In the genomic region with DNA sequence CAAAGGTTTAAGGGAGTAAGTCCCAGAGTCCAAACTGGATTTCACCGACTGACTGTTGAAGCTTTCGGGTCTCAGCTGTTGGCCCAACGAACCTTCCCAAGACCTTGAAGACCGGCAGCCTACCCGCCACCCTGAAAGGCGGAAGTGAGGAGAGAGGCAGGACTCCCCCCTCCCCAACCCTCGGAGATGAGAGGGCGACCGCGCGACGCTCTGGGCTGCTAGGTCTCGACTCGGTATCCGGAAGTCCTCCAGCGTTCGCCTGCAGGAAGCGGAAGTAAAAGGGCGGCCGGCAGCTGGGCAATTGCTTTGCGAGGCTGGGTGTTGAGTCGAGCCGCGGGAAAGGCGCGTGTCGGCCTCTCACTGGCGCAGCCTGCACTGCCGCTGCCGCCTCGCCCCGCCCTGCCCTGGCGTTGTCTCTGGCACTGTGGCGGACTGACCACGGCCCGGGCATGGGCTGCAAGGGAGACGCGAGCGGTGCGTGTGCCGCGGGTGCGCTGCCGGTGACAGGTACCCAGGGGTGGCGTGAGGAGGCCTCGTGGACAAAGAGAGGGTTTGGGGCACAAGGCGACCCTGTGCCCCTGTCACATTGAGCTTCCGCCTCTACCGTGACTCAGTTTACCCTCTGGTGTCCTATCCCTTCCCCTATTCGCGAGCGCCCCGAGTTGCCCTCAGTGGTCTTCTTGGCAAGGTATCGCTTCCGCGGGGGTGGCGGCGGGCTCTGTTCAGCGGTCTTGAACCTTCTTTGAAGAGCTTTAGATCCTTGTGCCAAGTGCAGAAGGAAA, we compare ENCODE assay signal across 1 cellular context.
TF ChIP-seq lines count a peak whose summit lies in the region.

A gene with protein sequence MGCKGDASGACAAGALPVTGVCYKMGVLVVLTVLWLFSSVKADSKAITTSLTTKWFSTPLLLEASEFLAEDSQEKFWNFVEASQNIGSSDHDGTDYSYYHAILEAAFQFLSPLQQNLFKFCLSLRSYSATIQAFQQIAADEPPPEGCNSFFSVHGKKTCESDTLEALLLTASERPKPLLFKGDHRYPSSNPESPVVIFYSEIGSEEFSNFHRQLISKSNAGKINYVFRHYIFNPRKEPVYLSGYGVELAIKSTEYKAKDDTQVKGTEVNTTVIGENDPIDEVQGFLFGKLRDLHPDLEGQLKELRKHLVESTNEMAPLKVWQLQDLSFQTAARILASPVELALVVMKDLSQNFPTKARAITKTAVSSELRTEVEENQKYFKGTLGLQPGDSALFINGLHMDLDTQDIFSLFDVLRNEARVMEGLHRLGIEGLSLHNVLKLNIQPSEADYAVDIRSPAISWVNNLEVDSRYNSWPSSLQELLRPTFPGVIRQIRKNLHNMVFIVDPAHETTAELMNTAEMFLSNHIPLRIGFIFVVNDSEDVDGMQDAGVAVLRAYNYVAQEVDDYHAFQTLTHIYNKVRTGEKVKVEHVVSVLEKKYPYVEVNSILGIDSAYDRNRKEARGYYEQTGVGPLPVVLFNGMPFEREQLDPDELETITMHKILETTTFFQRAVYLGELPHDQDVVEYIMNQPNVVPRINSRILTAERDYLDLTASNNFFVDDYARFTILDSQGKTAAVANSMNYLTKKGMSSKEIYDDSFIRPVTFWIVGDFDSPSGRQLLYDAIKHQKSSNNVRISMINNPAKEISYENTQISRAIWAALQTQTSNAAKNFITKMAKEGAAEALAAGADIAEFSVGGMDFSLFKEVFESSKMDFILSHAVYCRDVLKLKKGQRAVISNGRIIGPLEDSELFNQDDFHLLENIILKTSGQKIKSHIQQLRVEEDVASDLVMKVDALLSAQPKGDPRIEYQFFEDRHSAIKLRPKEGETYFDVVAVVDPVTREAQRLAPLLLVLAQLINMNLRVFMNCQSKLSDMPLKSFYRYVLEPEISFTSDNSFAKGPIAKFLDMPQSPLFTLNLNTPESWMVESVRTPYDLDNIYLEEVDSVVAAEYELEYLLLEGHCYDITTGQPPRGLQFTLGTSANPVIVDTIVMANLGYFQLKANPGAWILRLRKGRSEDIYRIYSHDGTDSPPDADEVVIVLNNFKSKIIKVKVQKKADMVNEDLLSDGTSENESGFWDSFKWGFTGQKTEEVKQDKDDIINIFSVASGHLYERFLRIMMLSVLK (N-terminal part only) (plus strand): TSS at position 292 of the 782 bp plus-strand sequence. CDS start 158 bp downstream, at position 450.

TF ChIP-seq in HEK293, 187 proteins besides CTCF, POLR2A, EP300 and RAD21 (continued from another document and continues in another):
- TF ChIP-seq, protein P1, sequence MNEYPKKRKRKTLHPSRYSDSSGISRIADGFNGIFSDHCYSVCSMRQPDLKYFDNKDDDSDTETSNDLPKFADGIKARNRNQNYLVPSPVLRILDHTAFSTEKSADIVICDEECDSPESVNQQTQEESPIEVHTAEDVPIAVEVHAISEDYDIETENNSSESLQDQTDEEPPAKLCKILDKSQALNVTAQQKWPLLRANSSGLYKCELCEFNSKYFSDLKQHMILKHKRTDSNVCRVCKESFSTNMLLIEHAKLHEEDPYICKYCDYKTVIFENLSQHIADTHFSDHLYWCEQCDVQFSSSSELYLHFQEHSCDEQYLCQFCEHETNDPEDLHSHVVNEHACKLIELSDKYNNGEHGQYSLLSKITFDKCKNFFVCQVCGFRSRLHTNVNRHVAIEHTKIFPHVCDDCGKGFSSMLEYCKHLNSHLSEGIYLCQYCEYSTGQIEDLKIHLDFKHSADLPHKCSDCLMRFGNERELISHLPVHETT (tag by site-specific recombination; IDR thresholded peaks at IDR 0.05), result no peak; the same call in 1 of the 2 replicates
- TF ChIP-seq SETDB1 (IDR thresholded peaks at IDR 0.05; ENCODE audit: insufficient read length, low read length) (no peak), ZNF311 (tag by site-specific recombination; IDR thresholded peaks at IDR 0.05; ENCODE audit: borderline replicate concordance) (no peak), ZNF629 (tag by site-specific recombination; IDR thresholded peaks at IDR 0.05) (peak; percentile 80), BCL11B (tag by site-specific recombination; IDR thresholded peaks at IDR 0.05; ENCODE audit: low read depth) (no peak), ZNF24 (tag by site-specific recombination; IDR thresholded peaks at IDR 0.05) (no peak; the same call in 1 of the 2 replicates), ZFP41 (tag by site-specific recombination; IDR thresholded peaks at IDR 0.05; ENCODE audit: borderline replicate concordance) (no peak), ZNF624 (tag by site-specific recombination; IDR thresholded peaks at IDR 0.05) (no peak), GLI4 (tag by site-specific recombination; IDR thresholded peaks at IDR 0.05) (no peak), ZNF132 (tag by site-specific recombination; IDR thresholded peaks at IDR 0.05; ENCODE audit: borderline replicate concordance) (no peak), ZNF202 (tag by site-specific recombination; IDR thresholded peaks at IDR 0.05; ENCODE audit: borderline replicate concordance) (no peak), ZNF785 (tag by site-specific recombination; IDR thresholded peaks at IDR 0.05) (no peak), ZNF175 (tag by site-specific recombination; IDR thresholded peaks at IDR 0.05) (no peak), FEZF1 (tag by site-specific recombination; IDR thresholded peaks at IDR 0.05) (no peak), ZNF341 (tag by site-specific recombination; IDR thresholded peaks at IDR 0.05; ENCODE audit: low read depth) (no peak), ZNF571 (tag by site-specific recombination; IDR thresholded peaks at IDR 0.05) (no peak), ZNF114 (tag by site-specific recombination; IDR thresholded peaks at IDR 0.05) (no peak), HOXA7 (CRISPR knock-in tag; IDR thresholded peaks at IDR 0.05; ENCODE audit: borderline replicate concordance) (no peak), KLF10 (tag by site-specific recombination; IDR thresholded peaks at IDR 0.05) (0 out of 2 replicates have a peak, but pooled peaks have one; percentile 33), ZNF266 (tag by site-specific recombination; IDR thresholded peaks at IDR 0.05; ENCODE audit: low read depth) (no peak)
- TF ChIP-seq, protein P2, sequence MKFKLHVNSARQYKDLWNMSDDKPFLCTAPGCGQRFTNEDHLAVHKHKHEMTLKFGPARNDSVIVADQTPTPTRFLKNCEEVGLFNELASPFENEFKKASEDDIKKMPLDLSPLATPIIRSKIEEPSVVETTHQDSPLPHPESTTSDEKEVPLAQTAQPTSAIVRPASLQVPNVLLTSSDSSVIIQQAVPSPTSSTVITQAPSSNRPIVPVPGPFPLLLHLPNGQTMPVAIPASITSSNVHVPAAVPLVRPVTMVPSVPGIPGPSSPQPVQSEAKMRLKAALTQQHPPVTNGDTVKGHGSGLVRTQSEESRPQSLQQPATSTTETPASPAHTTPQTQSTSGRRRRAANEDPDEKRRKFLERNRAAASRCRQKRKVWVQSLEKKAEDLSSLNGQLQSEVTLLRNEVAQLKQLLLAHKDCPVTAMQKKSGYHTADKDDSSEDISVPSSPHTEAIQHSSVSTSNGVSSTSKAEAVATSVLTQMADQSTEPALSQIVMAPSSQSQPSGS (tag by site-specific recombination; IDR thresholded peaks at IDR 0.05; ENCODE audit: low read depth), result no peak
- TF ChIP-seq, protein P3, sequence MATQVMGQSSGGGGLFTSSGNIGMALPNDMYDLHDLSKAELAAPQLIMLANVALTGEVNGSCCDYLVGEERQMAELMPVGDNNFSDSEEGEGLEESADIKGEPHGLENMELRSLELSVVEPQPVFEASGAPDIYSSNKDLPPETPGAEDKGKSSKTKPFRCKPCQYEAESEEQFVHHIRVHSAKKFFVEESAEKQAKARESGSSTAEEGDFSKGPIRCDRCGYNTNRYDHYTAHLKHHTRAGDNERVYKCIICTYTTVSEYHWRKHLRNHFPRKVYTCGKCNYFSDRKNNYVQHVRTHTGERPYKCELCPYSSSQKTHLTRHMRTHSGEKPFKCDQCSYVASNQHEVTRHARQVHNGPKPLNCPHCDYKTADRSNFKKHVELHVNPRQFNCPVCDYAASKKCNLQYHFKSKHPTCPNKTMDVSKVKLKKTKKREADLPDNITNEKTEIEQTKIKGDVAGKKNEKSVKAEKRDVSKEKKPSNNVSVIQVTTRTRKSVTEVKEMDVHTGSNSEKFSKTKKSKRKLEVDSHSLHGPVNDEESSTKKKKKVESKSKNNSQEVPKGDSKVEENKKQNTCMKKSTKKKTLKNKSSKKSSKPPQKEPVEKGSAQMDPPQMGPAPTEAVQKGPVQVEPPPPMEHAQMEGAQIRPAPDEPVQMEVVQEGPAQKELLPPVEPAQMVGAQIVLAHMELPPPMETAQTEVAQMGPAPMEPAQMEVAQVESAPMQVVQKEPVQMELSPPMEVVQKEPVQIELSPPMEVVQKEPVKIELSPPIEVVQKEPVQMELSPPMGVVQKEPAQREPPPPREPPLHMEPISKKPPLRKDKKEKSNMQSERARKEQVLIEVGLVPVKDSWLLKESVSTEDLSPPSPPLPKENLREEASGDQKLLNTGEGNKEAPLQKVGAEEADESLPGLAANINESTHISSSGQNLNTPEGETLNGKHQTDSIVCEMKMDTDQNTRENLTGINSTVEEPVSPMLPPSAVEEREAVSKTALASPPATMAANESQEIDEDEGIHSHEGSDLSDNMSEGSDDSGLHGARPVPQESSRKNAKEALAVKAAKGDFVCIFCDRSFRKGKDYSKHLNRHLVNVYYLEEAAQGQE (tag by site-specific recombination; IDR thresholded peaks at IDR 0.05), result no peak
- TF ChIP-seq, protein P4, sequence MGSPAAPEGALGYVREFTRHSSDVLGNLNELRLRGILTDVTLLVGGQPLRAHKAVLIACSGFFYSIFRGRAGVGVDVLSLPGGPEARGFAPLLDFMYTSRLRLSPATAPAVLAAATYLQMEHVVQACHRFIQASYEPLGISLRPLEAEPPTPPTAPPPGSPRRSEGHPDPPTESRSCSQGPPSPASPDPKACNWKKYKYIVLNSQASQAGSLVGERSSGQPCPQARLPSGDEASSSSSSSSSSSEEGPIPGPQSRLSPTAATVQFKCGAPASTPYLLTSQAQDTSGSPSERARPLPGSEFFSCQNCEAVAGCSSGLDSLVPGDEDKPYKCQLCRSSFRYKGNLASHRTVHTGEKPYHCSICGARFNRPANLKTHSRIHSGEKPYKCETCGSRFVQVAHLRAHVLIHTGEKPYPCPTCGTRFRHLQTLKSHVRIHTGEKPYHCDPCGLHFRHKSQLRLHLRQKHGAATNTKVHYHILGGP (tag by site-specific recombination; IDR thresholded peaks at IDR 0.05), result no peak
- TF ChIP-seq, protein P5, sequence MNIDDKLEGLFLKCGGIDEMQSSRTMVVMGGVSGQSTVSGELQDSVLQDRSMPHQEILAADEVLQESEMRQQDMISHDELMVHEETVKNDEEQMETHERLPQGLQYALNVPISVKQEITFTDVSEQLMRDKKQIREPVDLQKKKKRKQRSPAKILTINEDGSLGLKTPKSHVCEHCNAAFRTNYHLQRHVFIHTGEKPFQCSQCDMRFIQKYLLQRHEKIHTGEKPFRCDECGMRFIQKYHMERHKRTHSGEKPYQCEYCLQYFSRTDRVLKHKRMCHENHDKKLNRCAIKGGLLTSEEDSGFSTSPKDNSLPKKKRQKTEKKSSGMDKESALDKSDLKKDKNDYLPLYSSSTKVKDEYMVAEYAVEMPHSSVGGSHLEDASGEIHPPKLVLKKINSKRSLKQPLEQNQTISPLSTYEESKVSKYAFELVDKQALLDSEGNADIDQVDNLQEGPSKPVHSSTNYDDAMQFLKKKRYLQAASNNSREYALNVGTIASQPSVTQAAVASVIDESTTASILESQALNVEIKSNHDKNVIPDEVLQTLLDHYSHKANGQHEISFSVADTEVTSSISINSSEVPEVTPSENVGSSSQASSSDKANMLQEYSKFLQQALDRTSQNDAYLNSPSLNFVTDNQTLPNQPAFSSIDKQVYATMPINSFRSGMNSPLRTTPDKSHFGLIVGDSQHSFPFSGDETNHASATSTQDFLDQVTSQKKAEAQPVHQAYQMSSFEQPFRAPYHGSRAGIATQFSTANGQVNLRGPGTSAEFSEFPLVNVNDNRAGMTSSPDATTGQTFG (tag by site-specific recombination; IDR thresholded peaks at IDR 0.05; ENCODE audit: borderline replicate concordance), result no peak
- TF ChIP-seq, protein P6, sequence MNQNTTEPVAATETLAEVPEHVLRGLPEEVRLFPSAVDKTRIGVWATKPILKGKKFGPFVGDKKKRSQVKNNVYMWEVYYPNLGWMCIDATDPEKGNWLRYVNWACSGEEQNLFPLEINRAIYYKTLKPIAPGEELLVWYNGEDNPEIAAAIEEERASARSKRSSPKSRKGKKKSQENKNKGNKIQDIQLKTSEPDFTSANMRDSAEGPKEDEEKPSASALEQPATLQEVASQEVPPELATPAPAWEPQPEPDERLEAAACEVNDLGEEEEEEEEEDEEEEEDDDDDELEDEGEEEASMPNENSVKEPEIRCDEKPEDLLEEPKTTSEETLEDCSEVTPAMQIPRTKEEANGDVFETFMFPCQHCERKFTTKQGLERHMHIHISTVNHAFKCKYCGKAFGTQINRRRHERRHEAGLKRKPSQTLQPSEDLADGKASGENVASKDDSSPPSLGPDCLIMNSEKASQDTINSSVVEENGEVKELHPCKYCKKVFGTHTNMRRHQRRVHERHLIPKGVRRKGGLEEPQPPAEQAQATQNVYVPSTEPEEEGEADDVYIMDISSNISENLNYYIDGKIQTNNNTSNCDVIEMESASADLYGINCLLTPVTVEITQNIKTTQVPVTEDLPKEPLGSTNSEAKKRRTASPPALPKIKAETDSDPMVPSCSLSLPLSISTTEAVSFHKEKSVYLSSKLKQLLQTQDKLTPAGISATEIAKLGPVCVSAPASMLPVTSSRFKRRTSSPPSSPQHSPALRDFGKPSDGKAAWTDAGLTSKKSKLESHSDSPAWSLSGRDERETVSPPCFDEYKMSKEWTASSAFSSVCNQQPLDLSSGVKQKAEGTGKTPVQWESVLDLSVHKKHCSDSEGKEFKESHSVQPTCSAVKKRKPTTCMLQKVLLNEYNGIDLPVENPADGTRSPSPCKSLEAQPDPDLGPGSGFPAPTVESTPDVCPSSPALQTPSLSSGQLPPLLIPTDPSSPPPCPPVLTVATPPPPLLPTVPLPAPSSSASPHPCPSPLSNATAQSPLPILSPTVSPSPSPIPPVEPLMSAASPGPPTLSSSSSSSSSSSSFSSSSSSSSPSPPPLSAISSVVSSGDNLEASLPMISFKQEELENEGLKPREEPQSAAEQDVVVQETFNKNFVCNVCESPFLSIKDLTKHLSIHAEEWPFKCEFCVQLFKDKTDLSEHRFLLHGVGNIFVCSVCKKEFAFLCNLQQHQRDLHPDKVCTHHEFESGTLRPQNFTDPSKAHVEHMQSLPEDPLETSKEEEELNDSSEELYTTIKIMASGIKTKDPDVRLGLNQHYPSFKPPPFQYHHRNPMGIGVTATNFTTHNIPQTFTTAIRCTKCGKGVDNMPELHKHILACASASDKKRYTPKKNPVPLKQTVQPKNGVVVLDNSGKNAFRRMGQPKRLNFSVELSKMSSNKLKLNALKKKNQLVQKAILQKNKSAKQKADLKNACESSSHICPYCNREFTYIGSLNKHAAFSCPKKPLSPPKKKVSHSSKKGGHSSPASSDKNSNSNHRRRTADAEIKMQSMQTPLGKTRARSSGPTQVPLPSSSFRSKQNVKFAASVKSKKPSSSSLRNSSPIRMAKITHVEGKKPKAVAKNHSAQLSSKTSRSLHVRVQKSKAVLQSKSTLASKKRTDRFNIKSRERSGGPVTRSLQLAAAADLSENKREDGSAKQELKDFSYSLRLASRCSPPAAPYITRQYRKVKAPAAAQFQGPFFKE (tag by site-specific recombination; IDR thresholded peaks at IDR 0.05; ENCODE audit: borderline replicate concordance), result no peak
- TF ChIP-seq, protein P7, sequence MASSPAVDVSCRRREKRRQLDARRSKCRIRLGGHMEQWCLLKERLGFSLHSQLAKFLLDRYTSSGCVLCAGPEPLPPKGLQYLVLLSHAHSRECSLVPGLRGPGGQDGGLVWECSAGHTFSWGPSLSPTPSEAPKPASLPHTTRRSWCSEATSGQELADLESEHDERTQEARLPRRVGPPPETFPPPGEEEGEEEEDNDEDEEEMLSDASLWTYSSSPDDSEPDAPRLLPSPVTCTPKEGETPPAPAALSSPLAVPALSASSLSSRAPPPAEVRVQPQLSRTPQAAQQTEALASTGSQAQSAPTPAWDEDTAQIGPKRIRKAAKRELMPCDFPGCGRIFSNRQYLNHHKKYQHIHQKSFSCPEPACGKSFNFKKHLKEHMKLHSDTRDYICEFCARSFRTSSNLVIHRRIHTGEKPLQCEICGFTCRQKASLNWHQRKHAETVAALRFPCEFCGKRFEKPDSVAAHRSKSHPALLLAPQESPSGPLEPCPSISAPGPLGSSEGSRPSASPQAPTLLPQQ (tag by site-specific recombination; IDR thresholded peaks at IDR 0.05), result peak; percentile 47; the same call in 1 of the 2 replicates
